Comparison of ENCODE assay signal across 28 cellular contexts in genomic region chr2:105952131-105952530, GRCh38.
DNase-seq lines count a peak whose midpoint lies in the region; ATAC-seq and TF ChIP-seq lines count a peak whose summit lies in the region.
"Had no signal": no experiment of that assay in that cellular context is flagged by ENCODE, and none has a peak within 500 bp of the region (broad histone marks: within the 10 kb centered on the region; RNA-seq: fewer than 3 reads in every experiment).

No MANE protein-coding gene starts in this region.

- CTCF ChIA-PET in activated CD8-positive, alpha-beta T cell treated with anti-CD3 and anti-CD28 coated beads, Interleukin-2, amount 10 ng/mL, durations not matched to agents 7 days and 5 days (lab: Charles Lee), result interaction anchor here (1.3 kb wide), 1 partner anchor 143 kb away, joined by 3 read pairs; no protein-coding TSS in a partner anchor
- CTCF ChIA-PET in activated CD8-positive, alpha-beta T cell treated with anti-CD3 and anti-CD28 coated beads for 36 hours (lab: Charles Lee), result interaction anchor here (1.0 kb wide), 1 partner anchor 103 kb away, joined by 3 read pairs; no protein-coding TSS in a partner anchor

- H3K4me3 Mint-ChIP-seq in activated CD8-positive, alpha-beta T cell treated with anti-CD3 and anti-CD28 coated beads, Interleukin-2, amount 10 ng/mL, durations not matched to agents 7 days and 5 days, result no peak overlapping the region
- no peak overlapping the region for H3K4me3 Mint-ChIP-seq in activated CD8-positive, alpha-beta T cell treated with anti-CD3 and anti-CD28 coated beads for 36 hours
- H3K4me3 Mint-ChIP-seq in activated T-helper 1 cell treated with anti-CD3 and anti-CD28 coated beads, Interleukin-12 subunit alpha, Interleukin-12 subunit beta, Interleukin-2, Interleukin-4 antibody, amounts not matched to agents 30 ng/mL and 10 ng/mL and 1 ng/mL, durations not matched to agents 14 hours and 24 hours and 36 hours, result no peak overlapping the region
- H3K4me3 Mint-ChIP-seq: activated CD4-positive, alpha-beta memory T cell treated with anti-CD3 and anti-CD28 coated beads, Interleukin-2, amount 10 ng/mL, durations not matched to agents 7 days and 5 days; activated naive CD8-positive, alpha-beta T cell; immature natural killer cell; nephron; T-helper 1 cell treated with Interleukin-12 subunit alpha and Interleukin-12 subunit beta and Interleukin-4 antibody, amounts not matched to agents 30 μg/mL and 1 μg/mL, for 36 hours had no signal

- no peak for ATAC-seq in activated CD8-positive, alpha-beta T cell treated with anti-CD3 and anti-CD28 coated beads, Interleukin-2, amount 10 ng/mL, durations not matched to agents 7 days and 5 days
- no peak for ATAC-seq in activated CD8-positive, alpha-beta T cell treated with anti-CD3 and anti-CD28 coated beads for 36 hours
- ATAC-seq in Right ventricle myocardium superior (ENCODE audit: poor library complexity) (no peak), HG03378 (IDR thresholded peaks at IDR 0.05; ENCODE audit: unreplicated experiment) (no peak)
- ATAC-seq: left colon; stimulated activated naive CD8-positive, alpha-beta T cell treated with anti-CD3 and anti-CD28 coated beads, Interleukin-15, Interleukin-2, amounts not matched to agents 100 U/mL and 50 U/mL, for 24 hours; upper lobe of right lung had no signal

- intact Hi-C loops in activated CD8-positive, alpha-beta T cell treated with anti-CD3 and anti-CD28 coated beads for 36 hours (cut with micrococcal nuclease), result no loop called here
- intact Hi-C loops in activated T-helper 1 cell treated with anti-CD3 and anti-CD28 coated beads, Interleukin-12 subunit alpha, Interleukin-12 subunit beta, Interleukin-2, Interleukin-4 antibody, amounts not matched to agents 30 ng/mL and 10 ng/mL and 1 ng/mL, durations not matched to agents 14 hours and 24 hours and 36 hours (cut with micrococcal nuclease), result no loop called here
- intact Hi-C loops in Right ventricle myocardium superior (cut with DNase I), result no loop called here

- H3K9me3 Mint-ChIP-seq in activated CD8-positive, alpha-beta T cell treated with anti-CD3 and anti-CD28 coated beads, Interleukin-2, amount 10 ng/mL, durations not matched to agents 7 days and 5 days (ENCODE audit: insufficient read depth), result no peaks in the 10 kb centered on the region
- H3K9me3 Mint-ChIP-seq in activated CD8-positive, alpha-beta T cell treated with anti-CD3 and anti-CD28 coated beads for 36 hours, result no peaks in the 10 kb centered on the region
- no peaks in the 10 kb centered on the region for H3K9me3 Mint-ChIP-seq in activated T-helper 1 cell treated with anti-CD3 and anti-CD28 coated beads, Interleukin-12 subunit alpha, Interleukin-12 subunit beta, Interleukin-2, Interleukin-4 antibody, amounts not matched to agents 30 ng/mL and 10 ng/mL and 1 ng/mL, durations not matched to agents 14 hours and 24 hours and 36 hours
- H3K9me3 Mint-ChIP-seq: activated CD4-positive, alpha-beta memory T cell treated with anti-CD3 and anti-CD28 coated beads, Interleukin-2, amount 10 ng/mL, durations not matched to agents 7 days and 5 days; CD4-positive, CD25-positive, alpha-beta regulatory T cell; immature natural killer cell; nephron; T-helper 1 cell treated with Interleukin-12 subunit alpha and Interleukin-12 subunit beta and Interleukin-4 antibody, amounts not matched to agents 30 μg/mL and 1 μg/mL, for 36 hours had no signal

- POLR2A ChIA-PET in activated CD8-positive, alpha-beta T cell treated with anti-CD3 and anti-CD28 coated beads, Interleukin-2, amount 10 ng/mL, durations not matched to agents 7 days and 5 days (lab: Charles Lee), result no interaction called here
- POLR2A ChIA-PET in activated CD8-positive, alpha-beta T cell treated with anti-CD3 and anti-CD28 coated beads for 36 hours (lab: Charles Lee), result interaction anchor here (0.9 kb wide), 1 partner anchor 15 kb away, joined by 3 read pairs; no protein-coding TSS in a partner anchor

- no peak overlapping the region for H3K4me3 ChIP-seq in NB4 (ENCODE audit: low read depth, low read length)
- H3K4me3 ChIP-seq: ascending aorta, MG63, upper lobe of right lung had no signal

- DNase-seq in activated CD8-positive, alpha-beta T cell treated with anti-CD3 and anti-CD28 coated beads, Interleukin-2, amount 10 ng/mL, durations not matched to agents 7 days and 5 days, result no peak
- DNase-seq in activated CD8-positive, alpha-beta T cell treated with anti-CD3 and anti-CD28 coated beads for 36 hours, result no peak
- peak; percentile 55 for DNase-seq in NB4 (ENCODE audit: low read depth)
- no peak for DNase-seq in activated T-helper 1 cell treated with anti-CD3 and anti-CD28 coated beads, Interleukin-12 subunit alpha, Interleukin-12 subunit beta, Interleukin-2, Interleukin-4 antibody, amounts not matched to agents 30 ng/mL and 10 ng/mL and 1 ng/mL, durations not matched to agents 14 hours and 24 hours and 36 hours (ENCODE audit: low spot score)
- DNase-seq in Right ventricle myocardium superior, result no peak
- no peak for DNase-seq in amniotic stem cell (lab: John Stamatoyannopoulos, UW)
- no peak for DNase-seq in activated CD4-positive, alpha-beta T cell treated with anti-CD3 and anti-CD28 coated beads, Interleukin-2, amount 50 U/mL, for 48 hours
- DNase-seq: activated CD4-positive, alpha-beta memory T cell treated with anti-CD3 and anti-CD28 coated beads, Interleukin-2, amount 10 ng/mL, durations not matched to agents 7 days and 5 days; activated CD4-positive, alpha-beta T cell treated with anti-CD3 and anti-CD28 coated beads for 1 hour; CD4-positive, CD25-positive, alpha-beta regulatory T cell; effector CD4-positive, alpha-beta T cell; EL; hippocampal formation; immature natural killer cell; KBM-7; left colon; mammary epithelial cell; MG63; NCI-H226; NCI-H69; small intestine; stimulated activated naive CD8-positive, alpha-beta T cell treated with anti-CD3 and anti-CD28 coated beads, Interleukin-15, Interleukin-2, amounts not matched to agents 100 U/mL and 50 U/mL, for 24 hours; upper lobe of right lung had no signal

- H3K4me1 Mint-ChIP-seq in activated CD8-positive, alpha-beta T cell treated with anti-CD3 and anti-CD28 coated beads, Interleukin-2, amount 10 ng/mL, durations not matched to agents 7 days and 5 days (ENCODE audit: low read depth), result peaks cover 41% of the 10 kb centered on the region
- H3K4me1 Mint-ChIP-seq in activated CD8-positive, alpha-beta T cell treated with anti-CD3 and anti-CD28 coated beads for 36 hours (ENCODE audit: low read depth), result peaks cover 46% of the 10 kb centered on the region
- peaks cover 27% of the 10 kb centered on the region for H3K4me1 Mint-ChIP-seq in activated T-helper 1 cell treated with anti-CD3 and anti-CD28 coated beads, Interleukin-12 subunit alpha, Interleukin-12 subunit beta, Interleukin-2, Interleukin-4 antibody, amounts not matched to agents 30 ng/mL and 10 ng/mL and 1 ng/mL, durations not matched to agents 14 hours and 24 hours and 36 hours (ENCODE audit: low read depth)
- H3K4me1 Mint-ChIP-seq: nephron had no signal

- no peaks in the 10 kb centered on the region for H3K27me3 Mint-ChIP-seq in activated CD8-positive, alpha-beta T cell treated with anti-CD3 and anti-CD28 coated beads, Interleukin-2, amount 10 ng/mL, durations not matched to agents 7 days and 5 days (ENCODE audit: low read depth)
- H3K27me3 Mint-ChIP-seq in activated CD8-positive, alpha-beta T cell treated with anti-CD3 and anti-CD28 coated beads for 36 hours, result no peaks in the 10 kb centered on the region
- H3K27me3 Mint-ChIP-seq in activated T-helper 1 cell treated with anti-CD3 and anti-CD28 coated beads, Interleukin-12 subunit alpha, Interleukin-12 subunit beta, Interleukin-2, Interleukin-4 antibody, amounts not matched to agents 30 ng/mL and 10 ng/mL and 1 ng/mL, durations not matched to agents 14 hours and 24 hours and 36 hours (ENCODE audit: insufficient read depth), result peaks cover 5% of the 10 kb centered on the region
- H3K27me3 Mint-ChIP-seq: activated naive CD8-positive, alpha-beta T cell; CD4-positive, CD25-positive, alpha-beta regulatory T cell had no signal

- TF ChIP-seq CTCF in activated CD8-positive, alpha-beta T cell treated with anti-CD3 and anti-CD28 coated beads for 36 hours (IDR thresholded peaks at IDR 0.05), result no peak
- no peak for TF ChIP-seq CTCF in NB4 (IDR thresholded peaks at IDR 0.05; ENCODE audit: low read depth, low read length)

- no peak for TF ChIP-seq POLR2A in NB4 (IDR thresholded peaks at IDR 0.05; ENCODE audit: extremely low read depth, insufficient read length)

- H3K27ac Mint-ChIP-seq in activated CD8-positive, alpha-beta T cell treated with anti-CD3 and anti-CD28 coated beads, Interleukin-2, amount 10 ng/mL, durations not matched to agents 7 days and 5 days, result peak overlapping the region; percentile 5
- H3K27ac Mint-ChIP-seq in activated CD8-positive, alpha-beta T cell treated with anti-CD3 and anti-CD28 coated beads for 36 hours, result no peak overlapping the region
- H3K27ac Mint-ChIP-seq in activated T-helper 1 cell treated with anti-CD3 and anti-CD28 coated beads, Interleukin-12 subunit alpha, Interleukin-12 subunit beta, Interleukin-2, Interleukin-4 antibody, amounts not matched to agents 30 ng/mL and 10 ng/mL and 1 ng/mL, durations not matched to agents 14 hours and 24 hours and 36 hours, result peak overlapping the region; percentile 8
- H3K27ac Mint-ChIP-seq: activated CD4-positive, alpha-beta memory T cell treated with anti-CD3 and anti-CD28 coated beads, Interleukin-2, amount 10 ng/mL, durations not matched to agents 7 days and 5 days; nephron; T-helper 1 cell treated with Interleukin-12 subunit alpha and Interleukin-12 subunit beta and Interleukin-4 antibody, amounts not matched to agents 30 μg/mL and 1 μg/mL, for 36 hours had no signal

- H3K36me3 Mint-ChIP-seq in activated CD8-positive, alpha-beta T cell treated with anti-CD3 and anti-CD28 coated beads, Interleukin-2, amount 10 ng/mL, durations not matched to agents 7 days and 5 days (ENCODE audit: low read depth), result peaks cover 2% of the 10 kb centered on the region
- H3K36me3 Mint-ChIP-seq in activated CD8-positive, alpha-beta T cell treated with anti-CD3 and anti-CD28 coated beads for 36 hours (ENCODE audit: low read depth), result no peaks in the 10 kb centered on the region
- H3K36me3 Mint-ChIP-seq in activated T-helper 1 cell treated with anti-CD3 and anti-CD28 coated beads, Interleukin-12 subunit alpha, Interleukin-12 subunit beta, Interleukin-2, Interleukin-4 antibody, amounts not matched to agents 30 ng/mL and 10 ng/mL and 1 ng/mL, durations not matched to agents 14 hours and 24 hours and 36 hours (ENCODE audit: low read depth), result no peaks in the 10 kb centered on the region
- H3K36me3 Mint-ChIP-seq: activated naive CD8-positive, alpha-beta T cell; CD4-positive, CD25-positive, alpha-beta regulatory T cell; immature natural killer cell had no signal
